Comparison of ENCODE assay signal across 1 cellular context in genomic region chr2:23381084-23381483, GRCh38.
TF ChIP-seq lines count a peak whose summit lies in the region.

No MANE protein-coding gene starts in this region.

TF ChIP-seq in HepG2, 621 proteins besides CTCF, POLR2A, EP300 and RAD21 (continued from another document):
- TF ChIP-seq E2F1 (CRISPR knock-in tag; IDR thresholded peaks at IDR 0.05) (no peak), WIZ (CRISPR knock-in tag; IDR thresholded peaks at IDR 0.05) (no peak), FOXK1 (CRISPR knock-in tag; IDR thresholded peaks at IDR 0.05; ENCODE audit: borderline replicate concordance, low read depth) (no peak), ZNF44 (CRISPR knock-in tag; IDR thresholded peaks at IDR 0.05) (no peak), SP2 (CRISPR knock-in tag; IDR thresholded peaks at IDR 0.05) (no peak), DNMT3B (CRISPR knock-in tag; conservative IDR thresholded peaks at IDR 0.05) (no peak), MTF2 (CRISPR knock-in tag; IDR thresholded peaks at IDR 0.05; ENCODE audit: borderline replicate concordance) (no peak), ZSCAN29 (CRISPR knock-in tag; conservative IDR thresholded peaks at IDR 0.05) (no peak), PITX1 (CRISPR knock-in tag; IDR thresholded peaks at IDR 0.05) (no peak), STAT6 (CRISPR knock-in tag; IDR thresholded peaks at IDR 0.05; ENCODE audit: borderline replicate concordance) (no peak), ZKSCAN1 (IDR thresholded peaks at IDR 0.05; ENCODE audit: low read length) (peak; percentile 69), FOSL2 (CRISPR knock-in tag; IDR thresholded peaks at IDR 0.05) (peak; percentile 60), EED (CRISPR knock-in tag; IDR thresholded peaks at IDR 0.05) (no peak), HDAC2 (CRISPR knock-in tag; IDR thresholded peaks at IDR 0.05) (no peak)
- TF ChIP-seq, protein P1, sequence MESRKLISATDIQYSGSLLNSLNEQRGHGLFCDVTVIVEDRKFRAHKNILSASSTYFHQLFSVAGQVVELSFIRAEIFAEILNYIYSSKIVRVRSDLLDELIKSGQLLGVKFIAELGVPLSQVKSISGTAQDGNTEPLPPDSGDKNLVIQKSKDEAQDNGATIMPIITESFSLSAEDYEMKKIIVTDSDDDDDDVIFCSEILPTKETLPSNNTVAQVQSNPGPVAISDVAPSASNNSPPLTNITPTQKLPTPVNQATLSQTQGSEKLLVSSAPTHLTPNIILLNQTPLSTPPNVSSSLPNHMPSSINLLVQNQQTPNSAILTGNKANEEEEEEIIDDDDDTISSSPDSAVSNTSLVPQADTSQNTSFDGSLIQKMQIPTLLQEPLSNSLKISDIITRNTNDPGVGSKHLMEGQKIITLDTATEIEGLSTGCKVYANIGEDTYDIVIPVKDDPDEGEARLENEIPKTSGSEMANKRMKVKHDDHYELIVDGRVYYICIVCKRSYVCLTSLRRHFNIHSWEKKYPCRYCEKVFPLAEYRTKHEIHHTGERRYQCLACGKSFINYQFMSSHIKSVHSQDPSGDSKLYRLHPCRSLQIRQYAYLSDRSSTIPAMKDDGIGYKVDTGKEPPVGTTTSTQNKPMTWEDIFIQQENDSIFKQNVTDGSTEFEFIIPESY (CRISPR knock-in tag; IDR thresholded peaks at IDR 0.05) = peak; percentile 59; the same call in 1 of the 2 replicates
- TF ChIP-seq, protein P2, sequence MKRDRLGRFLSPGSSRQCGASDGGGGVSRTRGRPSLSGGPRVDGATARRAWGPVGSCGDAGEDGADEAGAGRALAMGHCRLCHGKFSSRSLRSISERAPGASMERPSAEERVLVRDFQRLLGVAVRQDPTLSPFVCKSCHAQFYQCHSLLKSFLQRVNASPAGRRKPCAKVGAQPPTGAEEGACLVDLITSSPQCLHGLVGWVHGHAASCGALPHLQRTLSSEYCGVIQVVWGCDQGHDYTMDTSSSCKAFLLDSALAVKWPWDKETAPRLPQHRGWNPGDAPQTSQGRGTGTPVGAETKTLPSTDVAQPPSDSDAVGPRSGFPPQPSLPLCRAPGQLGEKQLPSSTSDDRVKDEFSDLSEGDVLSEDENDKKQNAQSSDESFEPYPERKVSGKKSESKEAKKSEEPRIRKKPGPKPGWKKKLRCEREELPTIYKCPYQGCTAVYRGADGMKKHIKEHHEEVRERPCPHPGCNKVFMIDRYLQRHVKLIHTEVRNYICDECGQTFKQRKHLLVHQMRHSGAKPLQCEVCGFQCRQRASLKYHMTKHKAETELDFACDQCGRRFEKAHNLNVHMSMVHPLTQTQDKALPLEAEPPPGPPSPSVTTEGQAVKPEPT (CRISPR knock-in tag; IDR thresholded peaks at IDR 0.05; ENCODE audit: low read depth) = no peak
- TF ChIP-seq, protein P3, sequence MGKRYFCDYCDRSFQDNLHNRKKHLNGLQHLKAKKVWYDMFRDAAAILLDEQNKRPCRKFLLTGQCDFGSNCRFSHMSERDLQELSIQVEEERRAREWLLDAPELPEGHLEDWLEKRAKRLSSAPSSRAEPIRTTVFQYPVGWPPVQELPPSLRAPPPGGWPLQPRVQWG (CRISPR knock-in tag; IDR thresholded peaks at IDR 0.05; ENCODE audit: borderline replicate concordance, low read depth) = no peak
